8 cellular contexts compared by ENCODE assay signal in the genomic region with DNA sequence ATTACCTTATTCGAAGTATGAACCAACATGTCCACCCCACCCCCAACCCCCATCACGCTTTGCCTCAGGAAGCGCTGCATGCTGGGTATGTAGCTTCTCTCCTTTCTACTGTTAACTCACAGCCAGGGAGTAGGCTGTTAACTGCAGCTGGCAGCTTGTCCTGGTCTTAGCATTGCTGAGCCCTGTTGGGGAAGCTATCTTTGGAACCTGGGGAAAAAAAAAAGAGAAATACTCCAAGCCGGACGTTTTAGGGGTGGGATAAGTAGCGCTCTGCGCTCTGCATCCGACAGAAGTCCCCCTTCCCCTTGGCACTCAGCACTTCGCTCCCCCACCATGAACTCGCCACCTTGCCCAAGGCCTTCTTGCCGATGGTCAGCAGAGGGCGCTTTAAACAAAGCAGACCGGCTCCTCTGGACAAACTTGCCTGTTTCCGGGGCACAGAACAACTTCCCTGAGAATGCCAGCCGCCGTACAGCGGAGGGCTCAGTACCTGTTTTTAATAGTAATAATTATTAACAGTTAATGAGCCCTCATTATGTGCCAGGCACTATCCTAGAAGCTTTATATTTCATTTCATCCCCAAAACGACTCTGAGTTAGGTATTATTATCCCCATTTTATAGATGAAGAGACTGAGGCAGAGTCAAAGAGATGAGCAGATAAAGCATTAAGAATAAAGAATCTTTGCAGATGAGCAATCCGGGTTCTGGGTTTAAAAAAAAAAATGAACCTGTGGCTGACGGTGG. TPM values are rescaled to one million over a fixed set of nuclear protein-coding genes. Genes with fewer than 3 reads are reported as not detected.
A peak's percentile ranks its signal among the peaks of the same experiment; 100 is the strongest.
DNase-seq lines count a peak whose midpoint lies in the region; ATAC-seq, FAIRE-seq and TF ChIP-seq lines count a peak whose summit lies in the region.

No MANE protein-coding gene starts in this region.

- BruUV-seq in Caco-2 (replicated peaks; lab: Mats Ljungman, UMichigan): no TSS peak

- H3K27me3 Mint-ChIP-seq in Caco-2 (ENCODE audit: insufficient read depth, unreplicated experiment): no peaks in the 10 kb centered on the region
- peaks cover 3% of the 10 kb centered on the region for H3K27me3 Mint-ChIP-seq in HFFc6 (ENCODE audit: insufficient read depth)

- H3K27me3 ChIP-seq in Caco-2 (replicated peaks; ENCODE audit: control insufficient read depth, insufficient read depth, low read length) (no peaks in the 10 kb centered on the region), WERI-Rb-1 (ENCODE audit: insufficient read depth, low read depth, severe bottlenecking) (no peaks in the 10 kb centered on the region), bronchial epithelial cell (ENCODE audit: control insufficient read depth, insufficient read depth, low read length) (no peaks in the 10 kb centered on the region)

- no peaks in the 10 kb centered on the region for H3K4me1 ChIP-seq in Caco-2

- no peak for FAIRE-seq in bronchial epithelial cell (lab: Jason Lieb, UNC)
- FAIRE-seq in islet of Langerhans (lab: Jason Lieb, UNC): peak; percentile 66

- H3K4me3 Mint-ChIP-seq in Caco-2 (ENCODE audit: unreplicated experiment) (peak overlapping the region; percentile 69), HFFc6 (peak overlapping the region; percentile 60)

- intact Hi-C loops in Caco-2 (cut with micrococcal nuclease; ENCODE audit: unreplicated experiment): loop anchor here (1.0 to 5.0 kb wide), 2 partner anchors 49 to 79 kb away; no protein-coding TSS in a partner anchor

- no peak for ATAC-seq in HG03095 (IDR thresholded peaks at IDR 0.05; ENCODE audit: unreplicated experiment)

- H3K9me3 ChIP-seq in Caco-2: no peaks in the 10 kb centered on the region
- no peaks in the 10 kb centered on the region for H3K9me3 ChIP-seq in WERI-Rb-1 (ENCODE audit: severe bottlenecking)

- H3K36me3 Mint-ChIP-seq in Caco-2 (ENCODE audit: insufficient read depth, unreplicated experiment) (peaks cover 66% of the 10 kb centered on the region), HFFc6 (ENCODE audit: low read depth) (no peaks in the 10 kb centered on the region)

- H3K27ac ChIP-seq in WERI-Rb-1: peak overlapping the region; percentile 43

- TF ChIP-seq CTCF in Caco-2 (IDR thresholded peaks at IDR 0.05; ENCODE audit: insufficient read depth in 1 of 2, low read depth in 1 of 2, low read length in 1 of 2, severe bottlenecking in 1 of 2, unreplicated experiment in 1 of 2) (peak; percentile 80 to 93), HFFc6 (IDR thresholded peaks at IDR 0.05) (peak; percentile 94), WERI-Rb-1 (IDR thresholded peaks at IDR 0.05; ENCODE audit: low read depth, low read length) (peak; percentile 96), bronchial epithelial cell (IDR thresholded peaks at IDR 0.05; ENCODE audit: insufficient read depth, low read length, severe bottlenecking) (peak; percentile 92)

- CTCF ChIA-PET in Caco-2 (lab: Charles Lee): interaction anchor here (0.6 to 3.2 kb wide), 24 partner anchors 18 to 786 kb away, joined by 3 to 45 read pairs (median 4); no protein-coding TSS in a partner anchor

- no peaks in the 10 kb centered on the region for H3K36me3 ChIP-seq in Caco-2 (ENCODE audit: control insufficient read depth, insufficient read depth, low read length)
- H3K36me3 ChIP-seq in WERI-Rb-1: peaks cover 11% of the 10 kb centered on the region
- H3K36me3 ChIP-seq in bronchial epithelial cell (ENCODE audit: control insufficient read depth, insufficient read depth, low read length): no peaks in the 10 kb centered on the region

- DNase-seq in Caco-2 (peak; percentile 87 to 88), HFFc6 (peak; percentile 70), NCI-H2196 treated with DMSO at 0.1 percent for 48 hours (lab: John Stamatoyannopoulos, UW; ENCODE audit: unreplicated experiment) (peak; percentile 73), WERI-Rb-1 (peak; percentile 97), bronchial epithelial cell (ENCODE audit: low read depth) (peak; percentile 72)
- DNase-seq in stimulated activated CD4-positive, alpha-beta T cell treated with anti-CD3 and anti-CD28 coated beads, Interleukin-12 subunit alpha, Interleukin-12 subunit beta, amount 100 ng/mL, for 4 hours: peak; percentile 62

- POLR2A ChIA-PET in Caco-2 (lab: Charles Lee): interaction anchor here (0.6 kb wide), 1 partner anchor 27 kb away, joined by 3 read pairs; no protein-coding TSS in a partner anchor

- H3K4me1 Mint-ChIP-seq in Caco-2 (ENCODE audit: low read depth, unreplicated experiment): peaks cover 19% of the 10 kb centered on the region
- H3K4me1 Mint-ChIP-seq in HFFc6 (ENCODE audit: low read depth): peaks cover 7% of the 10 kb centered on the region

- H3K4me3 ChIP-seq in Caco-2 (ENCODE audit: low read depth, low read length) (no peak overlapping the region), WERI-Rb-1 (ENCODE audit: low read depth, low read length) (peak overlapping the region; percentile 26), bronchial epithelial cell (ENCODE audit: low read depth, low read length) (no peak overlapping the region)

- no peaks in the 10 kb centered on the region for H3K9me3 Mint-ChIP-seq in Caco-2 (ENCODE audit: unreplicated experiment)
- no peaks in the 10 kb centered on the region for H3K9me3 Mint-ChIP-seq in HFFc6

- peak overlapping the region; percentile 73 for H3K27ac Mint-ChIP-seq in Caco-2 (ENCODE audit: unreplicated experiment)
- H3K27ac Mint-ChIP-seq in HFFc6: peak overlapping the region; percentile 36; the same call in 1 of the 2 replicates

RNA-seq across cellular contexts. Expression of gene MDFI, which starts 35.2 kb away (rescaled TPM):
- total RNA-seq in Caco-2 (2022) (0.51 TPM in 1 of 2 replicates, not detected in the other), bronchial epithelial cell (57.1 and 61.3 TPM in 2 replicates)
- under 1 TPM in 2 of 6 experiments, not detected in 4; 0.38 to 0.96 TPM for total RNA-seq in HFFc6 (2021; fragmentation: NEBNext Ultra II Directional; extraction: Animal tissue kit (Norgen Biotek cat#: 25700))

RNA-seq across cellular contexts. Expression of gene FOXP4, which starts 56.9 kb away (rescaled TPM):
- total RNA-seq in Caco-2 (2022) (108 and 117 TPM in 2 replicates), bronchial epithelial cell (2.1 and 2.3 TPM in 2 replicates)
- 10 to 100 TPM; 17.9 to 24.4 (median 24.0) TPM for total RNA-seq in HFFc6 (2021; fragmentation: NEBNext Ultra II Directional; extraction: Animal tissue kit (Norgen Biotek cat#: 25700))

Comparison
In these comparisons a context has a peak if more than half of its experiments do, and no peak if none do; other contexts are left out.
1. RNA of gene MDFI, which starts 35.2 kb away (total RNA-seq): 57.1 to 61.3 TPM in bronchial epithelial cell; 0.51 TPM in Caco-2 and 0.38 to 0.96 TPM in HFFc6; every median in the first group is over 10 times any median in the second.
2. Peak in every context shown above with its lines, with median percentiles within 50 percentile points of each other: DNase-seq and CTCF ChIP-seq.